ENCODE assay signal across 22 cellular contexts in the genomic region with DNA sequence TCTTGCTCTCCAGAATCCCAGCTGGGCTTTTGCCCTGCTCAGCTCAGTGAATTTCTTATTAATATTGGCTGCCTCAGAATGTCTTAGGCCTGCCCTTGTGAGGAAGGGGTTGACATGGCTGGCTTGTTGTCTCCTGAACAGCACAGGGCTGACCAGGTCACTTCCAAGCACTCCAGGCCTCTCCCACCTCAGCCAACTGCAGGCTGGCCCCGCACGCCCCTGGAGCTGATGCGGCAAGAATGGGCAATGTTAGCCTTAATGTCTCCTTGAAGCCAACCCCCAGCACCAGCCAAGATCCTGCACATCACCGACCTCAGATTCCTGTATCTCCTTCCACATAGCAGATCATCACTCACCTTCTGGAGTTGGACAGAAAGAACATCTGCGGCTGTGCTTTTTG.
"Had no signal": no experiment of that assay in that cellular context is flagged by ENCODE, and none has a peak within 500 bp of the region (broad histone marks: within the 10 kb centered on the region; RNA-seq: fewer than 3 reads in every experiment).

No MANE protein-coding gene starts in this region.

- H3K4me3 ChIP-seq: K562, SJCRH30 had no signal

- H3K27me3 ChIP-seq: SJCRH30 had no signal

- H3K27ac Mint-ChIP-seq: IgD-negative memory B cell had no signal

- H3K27ac ChIP-seq: KMS-11, RWPE1, SJCRH30 had no signal

- H3K9me3 ChIP-seq: SJCRH30 had no signal

- H3K4me3 Mint-ChIP-seq: IgD-negative memory B cell had no signal

- H3K27me3 Mint-ChIP-seq: IgD-negative memory B cell had no signal

- DNase-seq: Kasumi-1, NCI-H1092, NCI-H1105 treated with DMSO at 0.1 percent for 48 hours, NCI-H1417 treated with DMSO at 0.1 percent for 48 hours, NCI-H146, NCI-H1694 treated with DMSO at 0.1 percent for 48 hours, NCI-H2029, NCI-H2081 treated with DMSO at 0.1 percent for 48 hours, NCI-H2171, NCI-H226, NCI-H446, NCI-H510A, NCI-H524 treated with DMSO at 0.1 percent for 48 hours, NCI-H69, NCI-H774, PC-3, SHP77, SJCRH30 had no signal

- H3K4me1 ChIP-seq: SJCRH30 had no signal

- H3K36me3 ChIP-seq: SJCRH30 had no signal
